Comparison of ENCODE assay signal across 19 cellular contexts in genomic region chr4:12933760-12934221, GRCh38.
DNase-seq lines count a peak whose midpoint lies in the region; ATAC-seq, FAIRE-seq and TF ChIP-seq lines count a peak whose summit lies in the region.
"Had no signal": no experiment of that assay in that cellular context is flagged by ENCODE, and none has a peak within 500 bp of the region (broad histone marks: within the 10 kb centered on the region; RNA-seq: fewer than 3 reads in every experiment).

No MANE protein-coding gene starts in this region.

- H3K79me2 ChIP-seq in GM12878 (ENCODE audit: control insufficient read depth, insufficient read depth, low read length) = no peaks in the 10 kb centered on the region

- POLR2A ChIA-PET in GM12878 (lab: Charles Lee) = no interaction called here

- FAIRE-seq in GM12878 (lab: Jason Lieb, UNC) = no peak
- FAIRE-seq: A549, D721Med, GM18507 had no signal

- TF ChIP-seq EP300 in GM12878 (IDR thresholded peaks at IDR 0.05; ENCODE audit: borderline replicate concordance in 1 of 2, control insufficient read depth in 1 of 2, low read depth in 2 of 2, low read length in 2 of 2) = no peak

- no peaks in the 10 kb centered on the region for H3K9me3 ChIP-seq in GM12878 (replicated peaks; ENCODE audit: control insufficient read depth, insufficient read depth, low read length)
- H3K9me3 ChIP-seq in right lobe of liver = no peaks in the 10 kb centered on the region
- H3K9me3 ChIP-seq in uterus = no peaks in the 10 kb centered on the region
- H3K9me3 ChIP-seq: A549, BE2C had no signal

- no peak overlapping the region for H3K4me3 ChIP-seq in GM12878
- no peak overlapping the region for H3K4me3 ChIP-seq in right lobe of liver
- no peak overlapping the region for H3K4me3 ChIP-seq in uterus
- H3K4me3 ChIP-seq: A549 had no signal

- H3K9ac ChIP-seq in GM12878 (ENCODE audit: control insufficient read depth, insufficient read depth, low read length) = no peak overlapping the region

- H3K27ac ChIP-seq in GM12878 (ENCODE audit: control insufficient read depth, insufficient read depth) (no peak overlapping the region), right lobe of liver (peak overlapping the region in 2 of 3 donors; percentile 26 to 66), uterus (no peak overlapping the region)
- H3K27ac ChIP-seq: A549, C4-2B, HL-60 had no signal

- intact Hi-C loops in GM12878 (cut with micrococcal nuclease; ENCODE audit: unreplicated experiment) (no loop called here), right lobe of liver (cut with DNase I) (no loop called here), sciatic nerve (cut with DNase I) (no loop called here), uterus (cut with DNase I; ENCODE audit: low total_unique reads) (no loop called here)

- TF ChIP-seq CTCF in GM12878 (IDR thresholded peaks at IDR 0.05 in 2 of 3, conservative IDR thresholded peaks at IDR 0.05 in 1 of 3; ENCODE audit: control insufficient read depth in 2 of 3, extremely low read depth in 1 of 3, insufficient read depth in 1 of 3, low read depth in 3 of 3, low read length in 3 of 3) = no peak
- no peak for TF ChIP-seq CTCF in right lobe of liver (IDR thresholded peaks at IDR 0.05)
- no peak for TF ChIP-seq CTCF in uterus (IDR thresholded peaks at IDR 0.05)

- SMC1A ChIA-PET in GM12878 (lab: Charles Lee; ENCODE audit: uncharacterized antibody, unreplicated experiment) = interaction anchor here (1.2 to 1.6 kb wide), 2 partner anchors 8 to 16 kb away, joined by 3 to 6 read pairs; no protein-coding TSS in a partner anchor

- no TSS peak for BruUV-seq in GM12878 (replicated peaks; lab: Mats Ljungman, UMichigan)

- in situ Hi-C loops in GM12878 (cut with MboI) = no loop called here

- H4K20me1 ChIP-seq in GM12878 (ENCODE audit: control insufficient read depth, insufficient read depth) = no peaks in the 10 kb centered on the region

- H3K4me1 ChIP-seq in GM12878 (ENCODE audit: control insufficient read depth, insufficient read depth, low read length) (no peaks in the 10 kb centered on the region), right lobe of liver (peaks cover 0 to 36% (median 17%) of the 10 kb centered on the region in 4 donors), uterus (no peaks in the 10 kb centered on the region)
- H3K4me1 ChIP-seq: A549, BE2C had no signal

- no peak for ATAC-seq in GM12878
- peak; percentile 91 to 93 (median 92) for ATAC-seq in right lobe of liver
- ATAC-seq in sciatic nerve = peak; percentile 20
- ATAC-seq in HG02885 (IDR thresholded peaks at IDR 0.05; ENCODE audit: poor library complexity, unreplicated experiment) = no peak
- ATAC-seq: A549 had no signal

- RAD21 ChIA-PET in GM12878 (lab: Charles Lee; ENCODE audit: unreplicated experiment) = no interaction called here

- no peak for TF ChIP-seq POLR2A in GM12878 (IDR thresholded peaks at IDR 0.05; ENCODE audit: low read depth, low read length)
- no peak for TF ChIP-seq POLR2A in right lobe of liver (IDR thresholded peaks at IDR 0.05)
- no peak for TF ChIP-seq POLR2A in uterus (IDR thresholded peaks at IDR 0.05)

- CTCF ChIA-PET in GM12878 (lab: Yijun Ruan, JAX) = interaction anchor here (0.9 kb wide), 1 partner anchor 19 kb away, joined by 3 read pairs; no protein-coding TSS in a partner anchor

- H3K36me3 ChIP-seq in GM12878 (ENCODE audit: control insufficient read depth in 2 of 2, insufficient read depth in 2 of 2, low read length in 1 of 2) (no peaks in the 10 kb centered on the region), right lobe of liver (no peaks in the 10 kb centered on the region), uterus (no peaks in the 10 kb centered on the region)
- H3K36me3 ChIP-seq: BE2C had no signal

- H3K27me3 ChIP-seq in GM12878 (replicated peaks in 1 of 2; ENCODE audit: control insufficient read depth in 2 of 2, insufficient read depth in 2 of 2, low read length in 1 of 2) (no peaks in the 10 kb centered on the region), right lobe of liver (no peaks in the 10 kb centered on the region), uterus (no peaks in the 10 kb centered on the region)
- H3K27me3 ChIP-seq: BE2C had no signal

- H3K4me2 ChIP-seq in GM12878 (ENCODE audit: control insufficient read depth, insufficient read depth) = no peak overlapping the region
- H3K4me2 ChIP-seq: A549 had no signal

- DNase-seq in HuH-7.5 (ENCODE audit: low spot score) = peak; percentile 26
- DNase-seq in GM12878 (ENCODE audit: low read depth, low spot score) = no peak
- peak in 1 of 3 donors; percentile 57 for DNase-seq in right lobe of liver
- DNase-seq in sciatic nerve (ENCODE audit: low spot score) = no peak
- no peak for DNase-seq in putamen (ENCODE audit: low spot score)
- no peak for DNase-seq in uterus
- DNase-seq: BE2C; CD4-positive, alpha-beta memory T cell; COR-L47; DMS153; GF-D8; HCEC 1CT; HFFc6 had no signal

- no peak overlapping the region for H2AFZ ChIP-seq in GM12878 (ENCODE audit: control insufficient read depth, low read depth, low read length)

- no peak for TF ChIP-seq RAD21 in GM12878 (IDR thresholded peaks at IDR 0.05; ENCODE audit: insufficient read depth, low read depth, low read length)

TF ChIP-seq in GM12878, 131 proteins besides CTCF, POLR2A, EP300 and RAD21:
- TF ChIP-seq HDAC6 (IDR thresholded peaks at IDR 0.05; ENCODE audit: unreplicated experiment) = no peak
- TF ChIP-seq NKRF (conservative IDR thresholded peaks at IDR 0.05) = no peak
- TF ChIP-seq CBX5 (IDR thresholded peaks at IDR 0.05; ENCODE audit: low read depth) = no peak
- TF ChIP-seq IRF4 (IDR thresholded peaks at IDR 0.05; ENCODE audit: low read depth, low read length) = no peak
- no peak for TF ChIP-seq MLLT1 (IDR thresholded peaks at IDR 0.05)
- no peak for TF ChIP-seq NFYA (IDR thresholded peaks at IDR 0.05; ENCODE audit: borderline replicate concordance, low read depth, low read length)
- no peak for TF ChIP-seq HSF1 (IDR thresholded peaks at IDR 0.05; ENCODE audit: low read depth, low read length)
- no peak for TF ChIP-seq ZNF622 (IDR thresholded peaks at IDR 0.05)
- TF ChIP-seq YY1 (IDR thresholded peaks at IDR 0.05; ENCODE audit: low read depth, low read length) = no peak
- TF ChIP-seq JUND (IDR thresholded peaks at IDR 0.05; ENCODE audit: low read depth, low read length) = no peak
- no peak for TF ChIP-seq TCF7 (IDR thresholded peaks at IDR 0.05; ENCODE audit: borderline replicate concordance)
- TF ChIP-seq NR2F1 (conservative IDR thresholded peaks at IDR 0.05) = peak; percentile 88
- no peak for TF ChIP-seq BMI1 (IDR thresholded peaks at IDR 0.05; ENCODE audit: borderline replicate concordance)
- 0 out of 2 replicates have a peak, but pooled peaks have one; percentile 7 for TF ChIP-seq NR2C1 (IDR thresholded peaks at IDR 0.05)
- no peak for TF ChIP-seq KDM1A (IDR thresholded peaks at IDR 0.05; ENCODE audit: borderline replicate concordance)
- no peak for TF ChIP-seq MEF2B (IDR thresholded peaks at IDR 0.05; ENCODE audit: partially characterized antibody, poor library complexity, severe bottlenecking)
- TF ChIP-seq IKZF1 (conservative IDR thresholded peaks at IDR 0.05) = 0 out of 2 replicates have a peak, but pooled peaks have one; percentile 18
- TF ChIP-seq SREBF2 (IDR thresholded peaks at IDR 0.05; ENCODE audit: low read length) = no peak

Comparison
In these comparisons a context has a peak if more than half of its experiments do, and no peak if none do; other contexts are left out.
1. ATAC-seq: peak in right lobe of liver (4 of 4) and sciatic nerve (single experiment); none in GM12878 (single experiment) and HG02885 (single experiment).
2. H3K27ac ChIP-seq: peak in right lobe of liver (2 of 3); none in GM12878 (single experiment) and uterus (0 of 2).